Comparison of ENCODE assay signal across 19 cellular contexts in the genomic region with DNA sequence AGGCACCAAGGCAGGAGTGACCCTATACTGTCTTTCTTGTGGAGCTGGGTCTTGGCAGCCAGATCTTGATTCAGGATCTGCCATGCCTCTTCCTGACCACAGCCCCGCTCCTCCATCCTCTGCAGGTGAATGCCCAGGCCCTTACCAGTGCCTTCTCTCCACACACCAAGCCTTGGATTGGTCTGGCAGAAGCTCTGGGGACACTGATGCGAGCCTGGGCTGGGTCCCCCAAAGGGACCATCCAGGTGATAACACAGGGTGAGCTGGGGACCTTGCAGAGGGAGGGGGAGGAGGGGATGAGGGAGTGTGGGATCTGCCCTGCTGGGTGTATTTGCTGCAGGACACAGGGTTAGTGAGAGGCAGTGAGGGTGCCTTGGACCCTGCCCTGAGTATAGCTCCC. TPM values are rescaled to one million over a fixed set of nuclear protein-coding genes. Genes with fewer than 3 reads are reported as not detected.
A peak's percentile ranks its signal among the peaks of the same experiment; 100 is the strongest.
DNase-seq lines count a peak whose midpoint lies in the region; ATAC-seq and TF ChIP-seq lines count a peak whose summit lies in the region.
"Had no signal": no experiment of that assay in that cellular context is flagged by ENCODE, and none has a peak within 500 bp of the region (broad histone marks: within the 10 kb centered on the region; RNA-seq: fewer than 3 reads in every experiment).

No MANE protein-coding gene starts in this region.

- WGBS in thyroid gland, 2 donors, result 100% methylated on average over 2 of the region's 2 CpGs

- DNase-seq in Caco-2, result no peak
- no peak for DNase-seq in dorsolateral prefrontal cortex
- no peak for DNase-seq in nephron progenitor cell
- DNase-seq in thyroid gland, result no peak
- no peak for DNase-seq in breast epithelium (ENCODE audit: low spot score in 2 of 2)
- DNase-seq in DMS53 treated with DMSO at 0.1 percent for 48 hours (lab: John Stamatoyannopoulos, UW; ENCODE audit: unreplicated experiment), result no peak
- DNase-seq: 8988T; AML-193; Calu3; CD4-positive, CD25-positive, alpha-beta regulatory T cell; DMS 273 treated with DMSO at 0.1 percent for 48 hours; DMS79; HCEC 1CT; HFFc6 had no signal

- H3K4me1 ChIP-seq in Caco-2 (peaks cover 8% of the 10 kb centered on the region; the same call in 1 of the 2 replicates), thyroid gland (peaks cover 39 to 46% of the 10 kb centered on the region in 2 donors), breast epithelium (no peaks in the 10 kb centered on the region)

- TF ChIP-seq CTCF in Caco-2 (IDR thresholded peaks at IDR 0.05; ENCODE audit: insufficient read depth in 1 of 2, low read depth in 1 of 2, low read length in 1 of 2, severe bottlenecking in 1 of 2, unreplicated experiment in 1 of 2), result no peak
- no peak for TF ChIP-seq CTCF in dorsolateral prefrontal cortex (IDR thresholded peaks at IDR 0.05 in 54 of 56, conservative IDR thresholded peaks at IDR 0.05 in 2 of 56; ENCODE audit: low read depth in 1 of 56, partially characterized antibody in 56 of 56)
- no peak for TF ChIP-seq CTCF in nephron progenitor cell (IDR thresholded peaks at IDR 0.05)
- TF ChIP-seq CTCF in thyroid gland (IDR thresholded peaks at IDR 0.05), result no peak
- no peak for TF ChIP-seq CTCF in breast epithelium (IDR thresholded peaks at IDR 0.05)

- peak overlapping the region in 38 of 59 donors; percentile 2 to 99 (median 90) for H3K27ac ChIP-seq in dorsolateral prefrontal cortex
- peak overlapping the region in 2 of 3 donors; percentile 57 to 59 for H3K27ac ChIP-seq in thyroid gland
- H3K27ac ChIP-seq in breast epithelium, result no peak overlapping the region
- H3K27ac ChIP-seq: BLaER1 had no signal

- H3K9me3 Mint-ChIP-seq in Caco-2 (ENCODE audit: unreplicated experiment) (no peaks in the 10 kb centered on the region), nephron progenitor cell (no peaks in the 10 kb centered on the region)
- H3K9me3 Mint-ChIP-seq: HFFc6 had no signal

- H3K4me1 Mint-ChIP-seq in Caco-2 (ENCODE audit: low read depth, unreplicated experiment) (peaks cover 13% of the 10 kb centered on the region), nephron progenitor cell (peaks cover 41% of the 10 kb centered on the region)

- TF ChIP-seq POLR2A in thyroid gland (IDR thresholded peaks at IDR 0.05), result no peak
- TF ChIP-seq POLR2A in breast epithelium (IDR thresholded peaks at IDR 0.05), result no peak

- H3K36me3 Mint-ChIP-seq in Caco-2 (ENCODE audit: insufficient read depth, unreplicated experiment) (peaks cover 95% of the 10 kb centered on the region), nephron progenitor cell (ENCODE audit: low read depth) (peaks cover 52% of the 10 kb centered on the region)
- H3K36me3 Mint-ChIP-seq: CD4-positive, CD25-positive, alpha-beta regulatory T cell had no signal

- H3K27me3 Mint-ChIP-seq in Caco-2 (ENCODE audit: insufficient read depth, unreplicated experiment) (no peaks in the 10 kb centered on the region), nephron progenitor cell (ENCODE audit: low read depth, poor library complexity) (peaks cover 4% of the 10 kb centered on the region)

- H3K9me3 ChIP-seq in Caco-2, result no peaks in the 10 kb centered on the region
- no peaks in the 10 kb centered on the region for H3K9me3 ChIP-seq in thyroid gland
- no peaks in the 10 kb centered on the region for H3K9me3 ChIP-seq in breast epithelium
- H3K9me3 ChIP-seq: BLaER1 had no signal

- no peak for ATAC-seq in GM19397 (IDR thresholded peaks at IDR 0.05; ENCODE audit: unreplicated experiment)
- ATAC-seq: GM12878, HepG2 had no signal

- H3K36me3 ChIP-seq in Caco-2 (ENCODE audit: control insufficient read depth, insufficient read depth, low read length) (peaks cover 5% of the 10 kb centered on the region), thyroid gland (no peaks in the 10 kb centered on the region), breast epithelium (no peaks in the 10 kb centered on the region)

- intact Hi-C loops in Caco-2 (cut with micrococcal nuclease; ENCODE audit: unreplicated experiment) (no loop called here), dorsolateral prefrontal cortex (cut with DNase I) (loop anchor here in 1 of 2 donors (5.0 to 10.0 kb wide), 3 partner anchors 65 to 225 kb away; no protein-coding TSS in a partner anchor), thyroid gland (cut with DNase I) (loop anchor here (10.0 kb wide), 1 partner anchor 65 kb away; no protein-coding TSS in a partner anchor), breast epithelium (cut with DNase I; ENCODE audit: low total_unique reads) (loop anchor here (5.0 kb wide), 1 partner anchor 197 kb away; no protein-coding TSS in a partner anchor)

- no TSS peak for BruUV-seq in Caco-2 (replicated peaks; lab: Mats Ljungman, UMichigan)

- H3K27me3 ChIP-seq in Caco-2 (replicated peaks; ENCODE audit: control insufficient read depth, insufficient read depth, low read length), result no peaks in the 10 kb centered on the region
- no peaks in the 10 kb centered on the region for H3K27me3 ChIP-seq in dorsolateral prefrontal cortex
- no peaks in the 10 kb centered on the region for H3K27me3 ChIP-seq in thyroid gland
- H3K27me3 ChIP-seq in breast epithelium, result no peaks in the 10 kb centered on the region
- H3K27me3 ChIP-seq: BLaER1 had no signal

- peak overlapping the region; percentile 48 for H3K27ac Mint-ChIP-seq in Caco-2 (ENCODE audit: unreplicated experiment)
- H3K27ac Mint-ChIP-seq in nephron progenitor cell, result peak overlapping the region; percentile 84
- H3K27ac Mint-ChIP-seq: CD4-positive, CD25-positive, alpha-beta regulatory T cell; HFFc6 had no signal

- no peak overlapping the region for H3K4me3 Mint-ChIP-seq in Caco-2 (ENCODE audit: unreplicated experiment)
- H3K4me3 Mint-ChIP-seq in nephron progenitor cell, result no peak overlapping the region
- H3K4me3 Mint-ChIP-seq: CD4-positive, CD25-positive, alpha-beta regulatory T cell; HFFc6 had no signal

- H3K4me3 ChIP-seq in Caco-2 (ENCODE audit: low read depth, low read length) (no peak overlapping the region), dorsolateral prefrontal cortex (no peak overlapping the region), thyroid gland (replicated peaks in 1 of 3) (no peak overlapping the region), breast epithelium (no peak overlapping the region)
- H3K4me3 ChIP-seq: BLaER1, GM12878 had no signal

- POLR2A ChIA-PET in Caco-2 (lab: Charles Lee), result no interaction called here

- CTCF ChIA-PET in Caco-2 (lab: Charles Lee), result no interaction called here

RNA-seq across cellular contexts. Expression of a gene that starts 28.4 kb away (rescaled TPM):
- 10.2 and 15.2 TPM in 2 replicates for total RNA-seq in Caco-2 (2022)
- 1 to 10 TPM in 1 of 120 experiments, not detected in 119; 1.1 TPM for total RNA-seq in dorsolateral prefrontal cortex
- total RNA-seq in thyroid gland, result 1 to 10 TPM in 2 of 4 donors, not detected in 2; 6.4 to 8.1 TPM
- 100 to 1,000 TPM in 1 of 3 donors, 10 to 100 TPM in 1, under 1 TPM in 1; 0.16 to 142 (median 23.0) TPM for total RNA-seq in breast epithelium
- total RNA-seq: Calu3; CD4-positive, CD25-positive, alpha-beta regulatory T cell; G401; HFFc6 had no signal

RNA-seq across cellular contexts. Expression of a gene that starts 28.5 kb away (rescaled TPM):
- 383 and 410 TPM in 2 replicates for total RNA-seq in Caco-2 (2022)
- total RNA-seq in dorsolateral prefrontal cortex, result 100 to 1,000 TPM in 93 of 120 experiments, 10 to 100 TPM in 27; 57.0 to 255 (median 124) TPM
- total RNA-seq in thyroid gland, result 100 to 1,000 TPM in 2 of 4 donors, 10 to 100 TPM in 2; 36.0 to 308 (median 102) TPM
- total RNA-seq in breast epithelium, result 10 to 100 TPM in 2 of 3 donors, 1 to 10 TPM in 1; 6.1 to 54.7 (median 17.7) TPM

Comparison
In these comparisons a context has a peak if more than half of its experiments do, and no peak if none do; other contexts are left out.
1. H3K27ac ChIP-seq: peak in dorsolateral prefrontal cortex (38 of 59) and thyroid gland (2 of 3); none in breast epithelium (0 of 2).